In genomic region chr3:101780661-101781060, GRCh38 we compare ENCODE assay signal across 9 cellular contexts. TPM values are rescaled to one million over a fixed set of nuclear protein-coding genes. Genes with fewer than 3 reads are reported as not detected.
DNase-seq lines count a peak whose midpoint lies in the region; ATAC-seq, FAIRE-seq and TF ChIP-seq lines count a peak whose summit lies in the region.
"Had no signal": no experiment of that assay in that cellular context is flagged by ENCODE, and none has a peak within 500 bp of the region (broad histone marks: within the 10 kb centered on the region; RNA-seq: fewer than 3 reads in every experiment).

No MANE protein-coding gene starts in this region.

- CTCF ChIA-PET in activated naive CD4-positive, alpha-beta T cell treated with anti-CD3 and anti-CD28 coated beads, Interleukin-2, amount 10 ng/mL, durations not matched to agents 7 days and 5 days (lab: Charles Lee), result no interaction called here

- peaks cover 68% of the 10 kb centered on the region for H3K4me1 Mint-ChIP-seq in activated naive CD4-positive, alpha-beta T cell treated with anti-CD3 and anti-CD28 coated beads, Interleukin-2, amount 10 ng/mL, durations not matched to agents 7 days and 5 days

- no peak for TF ChIP-seq CTCF in WI38 (IDR thresholded peaks at IDR 0.05; ENCODE audit: low read depth, low read length)
- TF ChIP-seq CTCF in pancreas (IDR thresholded peaks at IDR 0.05), result no peak
- no peak for TF ChIP-seq CTCF in lower leg skin (IDR thresholded peaks at IDR 0.05)
- no peak for TF ChIP-seq CTCF in lower lobe of right lung (IDR thresholded peaks at IDR 0.05)

- no peaks in the 10 kb centered on the region for H3K9me3 Mint-ChIP-seq in activated naive CD4-positive, alpha-beta T cell treated with anti-CD3 and anti-CD28 coated beads, Interleukin-2, amount 10 ng/mL, durations not matched to agents 7 days and 5 days
- H3K9me3 Mint-ChIP-seq in activated naive CD4-positive, alpha-beta T cell treated with anti-CD3 and anti-CD28 coated beads, Interleukin-2, amount 50 U/mL, for 72 hours, result no peaks in the 10 kb centered on the region

- H3K27ac Mint-ChIP-seq in activated naive CD4-positive, alpha-beta T cell treated with anti-CD3 and anti-CD28 coated beads, Interleukin-2, amount 10 ng/mL, durations not matched to agents 7 days and 5 days, result no peak overlapping the region
- H3K27ac Mint-ChIP-seq in activated naive CD4-positive, alpha-beta T cell treated with anti-CD3 and anti-CD28 coated beads, Interleukin-2, amount 50 U/mL, for 72 hours, result peak overlapping the region in 1 of 2 donors; percentile 97

- DNase-seq in activated naive CD4-positive, alpha-beta T cell treated with anti-CD3 and anti-CD28 coated beads, Interleukin-2, amount 10 ng/mL, durations not matched to agents 7 days and 5 days, result no peak
- DNase-seq in activated naive CD4-positive, alpha-beta T cell treated with anti-CD3 and anti-CD28 coated beads, Interleukin-2, amount 50 U/mL, for 72 hours (ENCODE audit: low spot score in 2 of 2), result no peak
- peak; percentile 76 for DNase-seq in hepatic stellate cell (ENCODE audit: low spot score)
- peak; percentile 79 for DNase-seq in superior temporal gyrus (ENCODE audit: extremely low spot score)
- no peak for DNase-seq in pancreas
- no peak for DNase-seq in lower leg skin (ENCODE audit: low spot score in 2 of 2)
- DNase-seq in lower lobe of right lung, result no peak

- no peaks in the 10 kb centered on the region for H3K9me3 ChIP-seq in pancreas
- H3K9me3 ChIP-seq in lower lobe of right lung, result no peaks in the 10 kb centered on the region
- H3K9me3 ChIP-seq: thyroid gland had no signal

- H3K36me3 Mint-ChIP-seq in activated naive CD4-positive, alpha-beta T cell treated with anti-CD3 and anti-CD28 coated beads, Interleukin-2, amount 10 ng/mL, durations not matched to agents 7 days and 5 days, result peaks cover 27% of the 10 kb centered on the region
- H3K36me3 Mint-ChIP-seq in activated naive CD4-positive, alpha-beta T cell treated with anti-CD3 and anti-CD28 coated beads, Interleukin-2, amount 50 U/mL, for 72 hours, result peaks cover 25 to 36% of the 10 kb centered on the region in 2 donors

- no peaks in the 10 kb centered on the region for H3K27me3 Mint-ChIP-seq in activated naive CD4-positive, alpha-beta T cell treated with anti-CD3 and anti-CD28 coated beads, Interleukin-2, amount 10 ng/mL, durations not matched to agents 7 days and 5 days

- FAIRE-seq in pancreas (lab: Jason Lieb, UNC), result no peak

- intact Hi-C loops in pancreas (cut with DNase I), result no loop called here
- intact Hi-C loops in lower leg skin (cut with DNase I; ENCODE audit: low total_unique reads), result no loop called here
- intact Hi-C loops in lower lobe of right lung (cut with DNase I), result no loop called here

- TF ChIP-seq POLR2A in lower leg skin (IDR thresholded peaks at IDR 0.05), result no peak

- H3K4me3 ChIP-seq in WI38 (ENCODE audit: low read depth, low read length), result peak overlapping the region; percentile 74
- no peak overlapping the region for H3K4me3 ChIP-seq in pancreas
- H3K4me3 ChIP-seq in lower leg skin (ENCODE audit: low read depth, poor library complexity, severe bottlenecking), result no peak overlapping the region
- H3K4me3 ChIP-seq in lower lobe of right lung, result no peak overlapping the region
- H3K4me3 ChIP-seq: thyroid gland had no signal

- H3K4me1 ChIP-seq in pancreas, result peaks cover 0 to 5% (median 0%) of the 10 kb centered on the region in 3 donors
- peaks cover 41% of the 10 kb centered on the region for H3K4me1 ChIP-seq in lower lobe of right lung

- WGBS in pancreas, 2 donors, result 82 to 87% methylated on average over 2 of the region's 2 CpGs
- WGBS in lower leg skin, 2 donors, result 39 to 52% methylated on average over 2 of the region's 2 CpGs

- H3K27me3 ChIP-seq in pancreas, result no peaks in the 10 kb centered on the region
- H3K27me3 ChIP-seq in lower lobe of right lung (ENCODE audit: low read depth), result no peaks in the 10 kb centered on the region
- H3K27me3 ChIP-seq: thyroid gland had no signal

- H3K27ac ChIP-seq in pancreas, result no peak overlapping the region
- H3K27ac ChIP-seq in lower lobe of right lung, result no peak overlapping the region
- H3K27ac ChIP-seq: thyroid gland had no signal

- H3K4me3 Mint-ChIP-seq in activated naive CD4-positive, alpha-beta T cell treated with anti-CD3 and anti-CD28 coated beads, Interleukin-2, amount 10 ng/mL, durations not matched to agents 7 days and 5 days, result peak overlapping the region; percentile 79

- ATAC-seq in activated naive CD4-positive, alpha-beta T cell treated with anti-CD3 and anti-CD28 coated beads, Interleukin-2, amount 50 U/mL, for 72 hours, result no peak
- ATAC-seq in pancreas (no peak), lower lobe of right lung (no peak)

- H3K36me3 ChIP-seq in pancreas (peaks cover 0 to 3% (median 0%) of the 10 kb centered on the region in 3 donors), lower lobe of right lung (peaks cover 25% of the 10 kb centered on the region)

RNA-seq across cellular contexts. Expression of gene NXPE3, which starts 1.6 kb away (rescaled TPM):
- total RNA-seq in activated naive CD4-positive, alpha-beta T cell treated with anti-CD3 and anti-CD28 coated beads, Interleukin-2, amount 50 U/mL, for 72 hours, result 10 to 100 TPM; 17.3 to 21.4 TPM
- total RNA-seq in pancreas (1 to 10 TPM; 1.8 to 4.3 (median 2.4) TPM), lower leg skin (1 to 10 TPM; 2.0 to 5.6 (median 2.7) TPM), lower lobe of right lung (22.0 TPM)
- polyA plus RNA-seq in pancreas, result 1 to 10 TPM; 1.4 to 3.3 TPM

RNA-seq across cellular contexts. Expression of gene CEP97, which starts 56.2 kb away (rescaled TPM):
- total RNA-seq in activated naive CD4-positive, alpha-beta T cell treated with anti-CD3 and anti-CD28 coated beads, Interleukin-2, amount 50 U/mL, for 72 hours, result 10 to 100 TPM; 16.1 to 20.0 TPM
- 1 to 10 TPM; 1.4 to 4.6 (median 2.3) TPM for total RNA-seq in pancreas
- polyA plus RNA-seq in pancreas, result 1 to 10 TPM in 1 of 2 donors, under 1 TPM in 1; 0.76 to 1.4 TPM
- total RNA-seq in lower leg skin, result 1 to 10 TPM; 6.5 to 8.3 (median 7.4) TPM
- 8.0 TPM for total RNA-seq in lower lobe of right lung

Comparison
In these comparisons a context has a peak if more than half of its experiments do, and no peak if none do; other contexts are left out.
1. DNase-seq: peak in hepatic stellate cell (single experiment) and superior temporal gyrus (single experiment); none in activated naive CD4-positive, alpha-beta T cell treated with anti-CD3 and anti-CD28 coated beads, Interleukin-2, amount 10 ng/mL, durations not matched to agents 7 days and 5 days (single experiment), activated naive CD4-positive, alpha-beta T cell treated with anti-CD3 and anti-CD28 coated beads, Interleukin-2, amount 50 U/mL, for 72 hours (0 of 2), pancreas (0 of 6), lower leg skin (0 of 2) and lower lobe of right lung (single experiment).